In the genomic region with DNA sequence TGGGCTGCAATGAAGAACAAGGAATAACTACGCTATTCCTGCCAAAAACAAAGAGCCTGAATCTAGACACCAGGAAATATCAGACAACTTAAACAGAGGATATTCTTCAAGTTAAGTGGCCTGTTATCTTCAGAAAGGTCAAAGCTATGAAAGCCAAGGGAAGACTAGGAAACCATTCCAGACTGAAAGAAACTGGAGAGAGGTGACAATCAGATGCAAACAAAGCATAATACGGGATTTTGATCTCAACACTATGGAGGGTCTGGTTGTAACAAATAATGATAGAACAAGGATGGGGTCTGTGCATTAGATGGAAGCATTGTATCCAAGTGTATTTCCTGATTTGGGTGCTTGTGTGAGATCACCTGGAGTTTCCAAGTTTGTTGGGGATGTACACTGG, we compare ENCODE assay signal across 1 cellular context.
TF ChIP-seq lines count a peak whose summit lies in the region.

No MANE protein-coding gene starts in this region.

TF ChIP-seq in WTC11, 78 proteins besides CTCF, POLR2A, EP300 and RAD21:
- TF ChIP-seq, protein P1, sequence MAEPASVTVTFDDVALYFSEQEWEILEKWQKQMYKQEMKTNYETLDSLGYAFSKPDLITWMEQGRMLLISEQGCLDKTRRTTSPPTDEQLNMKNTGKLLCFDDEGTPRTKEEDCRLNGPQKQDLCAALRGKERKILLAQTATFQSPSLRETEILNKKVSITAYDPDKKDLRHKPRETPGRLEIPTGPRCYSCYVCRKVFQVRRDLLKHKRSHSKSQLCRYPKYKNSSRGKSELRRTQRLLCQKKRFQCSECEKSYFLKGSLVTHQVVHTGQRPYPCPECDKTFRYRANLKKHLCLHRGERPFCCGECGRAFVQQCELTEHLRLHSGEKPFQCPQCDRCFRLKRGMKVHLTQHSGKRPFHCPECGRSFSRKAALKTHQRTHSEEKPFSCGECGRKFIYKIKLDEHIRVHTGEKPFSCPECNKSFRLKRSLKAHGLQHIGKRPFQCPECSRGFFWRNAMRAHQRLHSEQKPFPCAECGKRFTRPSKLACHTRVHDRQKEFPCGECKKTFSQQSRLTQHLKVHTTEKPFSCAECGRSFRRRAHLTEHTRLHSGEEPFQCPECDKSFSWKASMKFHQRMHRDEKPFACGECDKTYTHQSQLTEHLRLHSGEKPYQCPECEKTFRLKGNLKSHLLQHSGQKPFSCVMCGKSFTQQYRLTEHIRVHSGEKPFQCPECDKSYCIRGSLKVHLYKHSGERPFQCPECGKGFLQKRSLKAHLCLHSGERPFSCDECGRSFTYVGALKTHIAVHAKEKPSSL (CRISPR knock-in tag; conservative IDR thresholded peaks at IDR 0.05) = no peak
- TF ChIP-seq MXD4 (CRISPR knock-in tag; IDR thresholded peaks at IDR 0.05; ENCODE audit: borderline replicate concordance) = no peak
- TF ChIP-seq RORB (CRISPR knock-in tag; IDR thresholded peaks at IDR 0.05) = no peak
- no peak for TF ChIP-seq FOXK1 (CRISPR knock-in tag; IDR thresholded peaks at IDR 0.05)
- TF ChIP-seq CBFB (CRISPR knock-in tag; IDR thresholded peaks at IDR 0.05; ENCODE audit: low read depth) = no peak
- no peak for TF ChIP-seq NFATC4 (CRISPR knock-in tag; IDR thresholded peaks at IDR 0.05)
- no peak for TF ChIP-seq ZNF396 (CRISPR knock-in tag; IDR thresholded peaks at IDR 0.05; ENCODE audit: borderline replicate concordance)
- TF ChIP-seq ZNF219 (CRISPR knock-in tag; IDR thresholded peaks at IDR 0.05; ENCODE audit: borderline replicate concordance) = no peak
- TF ChIP-seq, protein P2, sequence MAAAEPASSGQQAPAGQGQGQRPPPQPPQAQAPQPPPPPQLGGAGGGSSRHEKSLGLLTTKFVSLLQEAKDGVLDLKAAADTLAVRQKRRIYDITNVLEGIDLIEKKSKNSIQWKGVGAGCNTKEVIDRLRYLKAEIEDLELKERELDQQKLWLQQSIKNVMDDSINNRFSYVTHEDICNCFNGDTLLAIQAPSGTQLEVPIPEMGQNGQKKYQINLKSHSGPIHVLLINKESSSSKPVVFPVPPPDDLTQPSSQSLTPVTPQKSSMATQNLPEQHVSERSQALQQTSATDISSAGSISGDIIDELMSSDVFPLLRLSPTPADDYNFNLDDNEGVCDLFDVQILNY (CRISPR knock-in tag; IDR thresholded peaks at IDR 0.05) = no peak
- no peak for TF ChIP-seq SOX15 (CRISPR knock-in tag; IDR thresholded peaks at IDR 0.05)
- TF ChIP-seq, protein P3, sequence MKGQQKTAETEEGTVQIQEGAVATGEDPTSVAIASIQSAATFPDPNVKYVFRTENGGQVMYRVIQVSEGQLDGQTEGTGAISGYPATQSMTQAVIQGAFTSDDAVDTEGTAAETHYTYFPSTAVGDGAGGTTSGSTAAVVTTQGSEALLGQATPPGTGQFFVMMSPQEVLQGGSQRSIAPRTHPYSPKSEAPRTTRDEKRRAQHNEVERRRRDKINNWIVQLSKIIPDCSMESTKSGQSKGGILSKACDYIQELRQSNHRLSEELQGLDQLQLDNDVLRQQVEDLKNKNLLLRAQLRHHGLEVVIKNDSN (CRISPR knock-in tag; IDR thresholded peaks at IDR 0.05) = no peak
- TF ChIP-seq NR3C1 (CRISPR knock-in tag; conservative IDR thresholded peaks at IDR 0.05; ENCODE audit: low read depth) = no peak
- TF ChIP-seq TCF7 (CRISPR knock-in tag; IDR thresholded peaks at IDR 0.05; ENCODE audit: low read depth) = no peak
- TF ChIP-seq, protein P4, sequence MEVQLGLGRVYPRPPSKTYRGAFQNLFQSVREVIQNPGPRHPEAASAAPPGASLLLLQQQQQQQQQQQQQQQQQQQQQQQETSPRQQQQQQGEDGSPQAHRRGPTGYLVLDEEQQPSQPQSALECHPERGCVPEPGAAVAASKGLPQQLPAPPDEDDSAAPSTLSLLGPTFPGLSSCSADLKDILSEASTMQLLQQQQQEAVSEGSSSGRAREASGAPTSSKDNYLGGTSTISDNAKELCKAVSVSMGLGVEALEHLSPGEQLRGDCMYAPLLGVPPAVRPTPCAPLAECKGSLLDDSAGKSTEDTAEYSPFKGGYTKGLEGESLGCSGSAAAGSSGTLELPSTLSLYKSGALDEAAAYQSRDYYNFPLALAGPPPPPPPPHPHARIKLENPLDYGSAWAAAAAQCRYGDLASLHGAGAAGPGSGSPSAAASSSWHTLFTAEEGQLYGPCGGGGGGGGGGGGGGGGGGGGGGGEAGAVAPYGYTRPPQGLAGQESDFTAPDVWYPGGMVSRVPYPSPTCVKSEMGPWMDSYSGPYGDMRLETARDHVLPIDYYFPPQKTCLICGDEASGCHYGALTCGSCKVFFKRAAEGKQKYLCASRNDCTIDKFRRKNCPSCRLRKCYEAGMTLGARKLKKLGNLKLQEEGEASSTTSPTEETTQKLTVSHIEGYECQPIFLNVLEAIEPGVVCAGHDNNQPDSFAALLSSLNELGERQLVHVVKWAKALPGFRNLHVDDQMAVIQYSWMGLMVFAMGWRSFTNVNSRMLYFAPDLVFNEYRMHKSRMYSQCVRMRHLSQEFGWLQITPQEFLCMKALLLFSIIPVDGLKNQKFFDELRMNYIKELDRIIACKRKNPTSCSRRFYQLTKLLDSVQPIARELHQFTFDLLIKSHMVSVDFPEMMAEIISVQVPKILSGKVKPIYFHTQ (CRISPR knock-in tag; IDR thresholded peaks at IDR 0.05) = no peak
- TF ChIP-seq, protein P5, sequence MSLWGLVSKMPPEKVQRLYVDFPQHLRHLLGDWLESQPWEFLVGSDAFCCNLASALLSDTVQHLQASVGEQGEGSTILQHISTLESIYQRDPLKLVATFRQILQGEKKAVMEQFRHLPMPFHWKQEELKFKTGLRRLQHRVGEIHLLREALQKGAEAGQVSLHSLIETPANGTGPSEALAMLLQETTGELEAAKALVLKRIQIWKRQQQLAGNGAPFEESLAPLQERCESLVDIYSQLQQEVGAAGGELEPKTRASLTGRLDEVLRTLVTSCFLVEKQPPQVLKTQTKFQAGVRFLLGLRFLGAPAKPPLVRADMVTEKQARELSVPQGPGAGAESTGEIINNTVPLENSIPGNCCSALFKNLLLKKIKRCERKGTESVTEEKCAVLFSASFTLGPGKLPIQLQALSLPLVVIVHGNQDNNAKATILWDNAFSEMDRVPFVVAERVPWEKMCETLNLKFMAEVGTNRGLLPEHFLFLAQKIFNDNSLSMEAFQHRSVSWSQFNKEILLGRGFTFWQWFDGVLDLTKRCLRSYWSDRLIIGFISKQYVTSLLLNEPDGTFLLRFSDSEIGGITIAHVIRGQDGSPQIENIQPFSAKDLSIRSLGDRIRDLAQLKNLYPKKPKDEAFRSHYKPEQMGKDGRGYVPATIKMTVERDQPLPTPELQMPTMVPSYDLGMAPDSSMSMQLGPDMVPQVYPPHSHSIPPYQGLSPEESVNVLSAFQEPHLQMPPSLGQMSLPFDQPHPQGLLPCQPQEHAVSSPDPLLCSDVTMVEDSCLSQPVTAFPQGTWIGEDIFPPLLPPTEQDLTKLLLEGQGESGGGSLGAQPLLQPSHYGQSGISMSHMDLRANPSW (CRISPR knock-in tag; conservative IDR thresholded peaks at IDR 0.05; ENCODE audit: low read depth) = no peak
- TF ChIP-seq, protein P6, sequence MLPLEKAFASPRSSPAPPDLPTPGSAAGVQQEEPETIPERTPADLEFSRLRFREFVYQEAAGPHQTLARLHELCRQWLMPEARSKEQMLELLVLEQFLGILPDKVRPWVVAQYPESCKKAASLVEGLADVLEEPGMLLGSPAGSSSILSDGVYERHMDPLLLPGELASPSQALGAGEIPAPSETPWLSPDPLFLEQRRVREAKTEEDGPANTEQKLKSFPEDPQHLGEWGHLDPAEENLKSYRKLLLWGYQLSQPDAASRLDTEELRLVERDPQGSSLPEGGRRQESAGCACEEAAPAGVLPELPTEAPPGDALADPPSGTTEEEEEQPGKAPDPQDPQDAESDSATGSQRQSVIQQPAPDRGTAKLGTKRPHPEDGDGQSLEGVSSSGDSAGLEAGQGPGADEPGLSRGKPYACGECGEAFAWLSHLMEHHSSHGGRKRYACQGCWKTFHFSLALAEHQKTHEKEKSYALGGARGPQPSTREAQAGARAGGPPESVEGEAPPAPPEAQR (CRISPR knock-in tag; IDR thresholded peaks at IDR 0.05) = no peak
- no peak for TF ChIP-seq ZNF121 (CRISPR knock-in tag; IDR thresholded peaks at IDR 0.05)
- TF ChIP-seq, protein P7, sequence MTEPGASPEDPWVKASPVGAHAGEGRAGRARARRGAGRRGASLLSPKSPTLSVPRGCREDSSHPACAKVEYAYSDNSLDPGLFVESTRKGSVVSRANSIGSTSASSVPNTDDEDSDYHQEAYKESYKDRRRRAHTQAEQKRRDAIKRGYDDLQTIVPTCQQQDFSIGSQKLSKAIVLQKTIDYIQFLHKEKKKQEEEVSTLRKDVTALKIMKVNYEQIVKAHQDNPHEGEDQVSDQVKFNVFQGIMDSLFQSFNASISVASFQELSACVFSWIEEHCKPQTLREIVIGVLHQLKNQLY (CRISPR knock-in tag; IDR thresholded peaks at IDR 0.05) = no peak
- no peak for TF ChIP-seq GRHL2 (CRISPR knock-in tag; IDR thresholded peaks at IDR 0.05; ENCODE audit: insufficient replicate concordance, severe bottlenecking)
